13 cellular contexts compared by ENCODE assay signal in the genomic region with DNA sequence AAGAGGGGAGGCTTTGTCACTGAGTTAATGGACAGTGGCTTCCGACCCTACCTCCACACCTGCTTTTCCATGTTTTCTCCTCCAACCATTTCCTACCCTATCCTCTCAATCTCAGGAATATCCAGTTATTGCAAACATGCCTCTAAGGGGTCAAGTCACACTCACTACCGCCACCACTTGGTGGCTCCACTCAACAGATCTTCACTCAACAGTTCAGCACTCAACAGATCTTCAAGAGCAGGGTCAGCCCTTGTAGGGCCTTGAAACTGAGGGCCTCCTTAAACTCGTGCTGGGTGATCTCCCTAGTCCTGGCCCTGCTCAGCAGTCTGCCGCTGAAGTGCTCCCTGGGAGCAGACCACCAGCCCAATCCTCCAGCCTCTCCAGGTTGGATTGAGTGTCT. TPM values are rescaled to one million over a fixed set of nuclear protein-coding genes. Genes with fewer than 3 reads are reported as not detected.
DNase-seq lines count a peak whose midpoint lies in the region; ATAC-seq and TF ChIP-seq lines count a peak whose summit lies in the region.
"Had no signal": no experiment of that assay in that cellular context is flagged by ENCODE, and none has a peak within 500 bp of the region (broad histone marks: within the 10 kb centered on the region; RNA-seq: fewer than 3 reads in every experiment).

No MANE protein-coding gene starts in this region.

- H3K4me1 ChIP-seq in Panc1 (ENCODE audit: control insufficient read depth, insufficient read depth, low read length) (no peaks in the 10 kb centered on the region), foreskin keratinocyte (no peaks in the 10 kb centered on the region)

- DNase-seq in AG10803 (ENCODE audit: low read depth) = no peak
- no peak for DNase-seq in GM13977 (ENCODE audit: low spot score)
- no peak for DNase-seq in Panc1 (ENCODE audit: low read depth, low spot score)
- no peak for DNase-seq in foreskin keratinocyte
- no peak for DNase-seq in AG20443 (ENCODE audit: low spot score)
- no peak for DNase-seq in Calu3
- DNase-seq in EL = no peak
- DNase-seq: hippocampal formation; IMR-90; stimulated activated naive CD4-positive, alpha-beta T cell treated with Interleukin-2 at 50 U/mL for 16 hours had no signal

- no peaks in the 10 kb centered on the region for H3K36me3 Mint-ChIP-seq in Calu3 (ENCODE audit: insufficient read depth, unreplicated experiment)

- ATAC-seq in Panc1 (no peak), foreskin keratinocyte (no peak), HG02884 (IDR thresholded peaks at IDR 0.05; ENCODE audit: unreplicated experiment) (no peak)

- H3K4me1 Mint-ChIP-seq in Calu3 (ENCODE audit: low read depth, unreplicated experiment) = no peaks in the 10 kb centered on the region

- no peak overlapping the region for H3K4me3 Mint-ChIP-seq in Calu3 (ENCODE audit: low read depth, unreplicated experiment)

- intact Hi-C loops in Panc1 (cut with micrococcal nuclease; ENCODE audit: unreplicated experiment) (no loop called here), Calu3 (cut with micrococcal nuclease; ENCODE audit: unreplicated experiment) (no loop called here)

- H3K4me3 ChIP-seq in AG10803 (ENCODE audit: low read length) (no peak overlapping the region), Panc1 (ENCODE audit: low read depth in 2 of 2, low read length in 2 of 2) (no peak overlapping the region)
- H3K4me3 ChIP-seq: BLaER1 treated with 17β-estradiol and CSF1 and Interleukin-3, amounts not matched to agents 10 nM and 100 nM had no signal

- CTCF ChIA-PET in Panc1 (lab: Charles Lee) = no interaction called here
- CTCF ChIA-PET in Calu3 (lab: Charles Lee) = no interaction called here

- no peak overlapping the region for H3K27ac ChIP-seq in Panc1 (ENCODE audit: low read length)
- no peak overlapping the region for H3K27ac ChIP-seq in foreskin keratinocyte
- H3K27ac ChIP-seq: parathyroid adenoma had no signal

- H3K36me3 ChIP-seq in Panc1 (ENCODE audit: control insufficient read depth, insufficient read depth, low read length) = no peaks in the 10 kb centered on the region

- H3K27ac Mint-ChIP-seq in Calu3 (ENCODE audit: unreplicated experiment) = no peak overlapping the region

- no peaks in the 10 kb centered on the region for H3K27me3 ChIP-seq in Panc1 (ENCODE audit: control insufficient read depth, insufficient read depth, low read length)
- H3K27me3 ChIP-seq in foreskin keratinocyte = no peaks in the 10 kb centered on the region
- H3K27me3 ChIP-seq: BLaER1 treated with 17β-estradiol and CSF1 and Interleukin-3, amounts not matched to agents 10 nM and 100 nM had no signal

- H3K27me3 Mint-ChIP-seq in Calu3 (ENCODE audit: unreplicated experiment) = peaks cover 1% of the 10 kb centered on the region

- 0 out of 2 replicates have a peak, but pooled peaks have one; percentile 5 for TF ChIP-seq CTCF in AG10803 (conservative IDR thresholded peaks at IDR 0.05; ENCODE audit: low read length)
- peak; percentile 15 for TF ChIP-seq CTCF in GM13977 (IDR thresholded peaks at IDR 0.05; ENCODE audit: extremely low read depth, insufficient read depth, missing control alignments)
- TF ChIP-seq CTCF in Panc1 (IDR thresholded peaks at IDR 0.05) = peak; percentile 20; the same call in 1 of the 2 replicates
- peak; percentile 36 for TF ChIP-seq CTCF in foreskin keratinocyte (conservative IDR thresholded peaks at IDR 0.05)
- TF ChIP-seq CTCF in Calu3 (IDR thresholded peaks at IDR 0.05; ENCODE audit: unreplicated experiment) = no peak

- BruUV-seq in Panc1 (replicated peaks; lab: Mats Ljungman, UMichigan) (no TSS peak), Calu3 (replicated peaks; lab: Mats Ljungman, UMichigan) (no TSS peak)

- no peaks in the 10 kb centered on the region for H3K9me3 ChIP-seq in Panc1 (ENCODE audit: control insufficient read depth, insufficient read depth, low read depth, low read length)

- in situ Hi-C loops in GM13977 (cut with MboI; ENCODE audit: low pct_unique_long_range_greater_than_20kb, low sequenced_read_pairs, unreplicated experiment) = no loop called here
- in situ Hi-C loops in Panc1 (cut with HindIII; ENCODE audit: low pct_unique_long_range_greater_than_20kb, low sequenced_read_pairs) = no loop called here

- no peaks in the 10 kb centered on the region for H3K9me3 Mint-ChIP-seq in Calu3 (ENCODE audit: low read depth, unreplicated experiment)

- POLR2A ChIA-PET in Panc1 (lab: Charles Lee) = no interaction called here

RNA-seq across cellular contexts. Expression of a gene that starts 14.2 kb away (rescaled TPM):
- total RNA-seq in Panc1 (2021; ENCODE audit: unreplicated experiment) (13.5 TPM), foreskin keratinocyte (7.7 and 9.3 TPM in 2 replicates), Calu3 (2022) (9.0 and 9.3 TPM in 2 replicates)
- 7.7 TPM for polyA plus RNA-seq in Panc1 (2012; ENCODE audit: insufficient read length)
- 2.6 and 3.1 TPM in 2 replicates for polyA plus RNA-seq in foreskin keratinocyte
